8 cellular contexts compared by ENCODE assay signal in genomic region chr18:79400591-79401381, GRCh38. TPM values are rescaled to one million over a fixed set of nuclear protein-coding genes. Genes with fewer than 3 reads are reported as not detected.
DNase-seq lines count a peak whose midpoint lies in the region; ATAC-seq and TF ChIP-seq lines count a peak whose summit lies in the region.

No MANE protein-coding gene starts in this region.

- DNase-seq in WERI-Rb-1 (no peak), nephron progenitor cell (peak; percentile 39), cerebellum (ENCODE audit: low spot score) (no peak), EL (no peak), head of caudate nucleus (no peak)

- peaks cover 13% of the 10 kb centered on the region for H3K4me1 ChIP-seq in ectodermal cell (ENCODE audit: control insufficient read depth, insufficient read depth, low read length)

- no peaks in the 10 kb centered on the region for H3K36me3 Mint-ChIP-seq in nephron progenitor cell (ENCODE audit: low read depth)

- TF ChIP-seq CTCF in WERI-Rb-1 (IDR thresholded peaks at IDR 0.05; ENCODE audit: low read depth, low read length), result no peak
- no peak for TF ChIP-seq CTCF in nephron progenitor cell (IDR thresholded peaks at IDR 0.05)

- peaks cover 51% of the 10 kb centered on the region for H3K4me1 Mint-ChIP-seq in nephron progenitor cell

- WGBS in ectodermal cell, 2 experiments, result 29 to 31% methylated on average over 47 to 48 of the region's 58 CpGs

- H3K4me3 ChIP-seq in WERI-Rb-1 (ENCODE audit: low read depth, low read length) (peak overlapping the region; percentile 61), ectodermal cell (ENCODE audit: insufficient read depth, low read depth, low read length) (peak overlapping the region; percentile 56)

- H3K9me3 ChIP-seq in WERI-Rb-1 (ENCODE audit: severe bottlenecking) (no peaks in the 10 kb centered on the region), ectodermal cell (ENCODE audit: control insufficient read depth, low read length) (no peaks in the 10 kb centered on the region)

- ATAC-seq in GM19397 (IDR thresholded peaks at IDR 0.05; ENCODE audit: unreplicated experiment), result peak; percentile 10
- ATAC-seq in GM21528 (IDR thresholded peaks at IDR 0.05; ENCODE audit: low FRiP score, unreplicated experiment), result no peak

- intact Hi-C loops in head of caudate nucleus (cut with DNase I), result no loop called here

- H3K27ac Mint-ChIP-seq in nephron progenitor cell, result no peak overlapping the region

- H3K9me3 Mint-ChIP-seq in nephron progenitor cell, result no peaks in the 10 kb centered on the region

- peak overlapping the region; percentile 47 for H3K27ac ChIP-seq in WERI-Rb-1
- H3K27ac ChIP-seq in ectodermal cell (ENCODE audit: insufficient read depth, low read depth, low read length, poor library complexity, severe bottlenecking), result no peak overlapping the region

- H3K4me3 Mint-ChIP-seq in nephron progenitor cell, result peak overlapping the region; percentile 80

- no peaks in the 10 kb centered on the region for H3K27me3 ChIP-seq in WERI-Rb-1 (ENCODE audit: insufficient read depth, low read depth, severe bottlenecking)
- H3K27me3 ChIP-seq in ectodermal cell (ENCODE audit: control insufficient read depth, insufficient read depth, low read length, poor library complexity, severe bottlenecking), result peaks cover 43% of the 10 kb centered on the region

- peaks cover 43% of the 10 kb centered on the region for H3K27me3 Mint-ChIP-seq in nephron progenitor cell (ENCODE audit: low read depth, poor library complexity)

- H3K36me3 ChIP-seq in WERI-Rb-1, result peaks cover 34% of the 10 kb centered on the region
- H3K36me3 ChIP-seq in ectodermal cell (ENCODE audit: control insufficient read depth, insufficient read depth, low read length), result no peaks in the 10 kb centered on the region

RNA-seq across cellular contexts. Expression of gene NFATC1, which starts 5.1 kb away (rescaled TPM):
- 6.5 TPM for polyA plus RNA-seq in ectodermal cell (2013, experiment 1 of 4)
- polyA plus RNA-seq in ectodermal cell (2013, experiment 2 of 4), result 8.9 TPM
- 6.4 TPM for polyA plus RNA-seq in ectodermal cell (2013, experiment 3 of 4)
- 6.5 TPM for polyA plus RNA-seq in ectodermal cell (2013, experiment 4 of 4)
- total RNA-seq in cerebellum, result 2.7 TPM
